7 cellular contexts compared by ENCODE assay signal in genomic region chr21:46425566-46425965, GRCh38. TPM values are rescaled to one million over a fixed set of nuclear protein-coding genes. Genes with fewer than 3 reads are reported as not detected.
DNase-seq lines count a peak whose midpoint lies in the region; ATAC-seq, FAIRE-seq and TF ChIP-seq lines count a peak whose summit lies in the region.

No MANE protein-coding gene starts in this region.

- intact Hi-C loops in lower lobe of right lung (cut with DNase I): no loop called here

- DNase-seq in Peyer's patch: peak in 1 of 3 donors; percentile 49
- DNase-seq in activated T-cell treated with anti-CD3 and anti-CD28 coated beads for 24 hours (ENCODE audit: low read depth): peak; percentile 37
- DNase-seq in lower lobe of right lung: peak; percentile 45
- peak; percentile 76 for DNase-seq in stimulated activated naive CD8-positive, alpha-beta T cell treated with anti-CD3 and anti-CD28 coated beads, Interleukin-15, Interleukin-2, amounts not matched to agents 100 U/mL and 50 U/mL, for 24 hours
- DNase-seq in CD1c-positive myeloid dendritic cell (ENCODE audit: extremely low spot score): no peak
- no peak for DNase-seq in HTR-8/SVneo (ENCODE audit: insufficient read length, low spot score)
- no peak for DNase-seq in NCI-H69 (lab: John Stamatoyannopoulos, UW)

- TF ChIP-seq POLR2A in Peyer's patch (IDR thresholded peaks at IDR 0.05): no peak

- H3K4me3 ChIP-seq in Peyer's patch (no peak overlapping the region), lower lobe of right lung (no peak overlapping the region)

- H3K27ac ChIP-seq in Peyer's patch (peak overlapping the region in 3 of 4 donors; percentile 44 to 72 (median 58)), lower lobe of right lung (peak overlapping the region; percentile 46)

- H3K27me3 ChIP-seq in Peyer's patch (no peaks in the 10 kb centered on the region), lower lobe of right lung (ENCODE audit: low read depth) (no peaks in the 10 kb centered on the region)

- TF ChIP-seq CTCF in Peyer's patch (IDR thresholded peaks at IDR 0.05) (no peak), lower lobe of right lung (IDR thresholded peaks at IDR 0.05) (no peak)

- peak; percentile 34 to 40 for ATAC-seq in lower lobe of right lung
- peak; percentile 75 for ATAC-seq in stimulated activated naive CD8-positive, alpha-beta T cell treated with anti-CD3 and anti-CD28 coated beads, Interleukin-15, Interleukin-2, amounts not matched to agents 100 U/mL and 50 U/mL, for 24 hours

- H3K36me3 ChIP-seq in Peyer's patch (peaks cover 0 to 58% (median 0%) of the 10 kb centered on the region in 3 donors), lower lobe of right lung (peaks cover 70% of the 10 kb centered on the region)

- FAIRE-seq in HTR-8/SVneo (lab: Jason Lieb, UNC): no peak

- H3K9me3 ChIP-seq in Peyer's patch (no peaks in the 10 kb centered on the region), lower lobe of right lung (no peaks in the 10 kb centered on the region)

- no peaks in the 10 kb centered on the region for H3K4me1 ChIP-seq in Peyer's patch
- no peaks in the 10 kb centered on the region for H3K4me1 ChIP-seq in lower lobe of right lung

RNA-seq across cellular contexts. Expression of gene DIP2A, which starts 33.1 kb away (rescaled TPM):
- total RNA-seq in Peyer's patch (100 to 1,000 TPM in 1 of 4 donors, 10 to 100 TPM in 3; 69.9 to 108 (median 85.3) TPM), lower lobe of right lung (41.0 TPM)

Comparison
In these comparisons a context has a peak if more than half of its experiments do, and no peak if none do; other contexts are left out.
1. DNase-seq: peak in activated T-cell treated with anti-CD3 and anti-CD28 coated beads for 24 hours (single experiment), lower lobe of right lung (single experiment) and stimulated activated naive CD8-positive, alpha-beta T cell treated with anti-CD3 and anti-CD28 coated beads, Interleukin-15, Interleukin-2, amounts not matched to agents 100 U/mL and 50 U/mL, for 24 hours (single experiment); none in CD1c-positive myeloid dendritic cell (single experiment), HTR-8/SVneo (single experiment) and NCI-H69 (single experiment).